In genomic region chr17:78723957-78724356, GRCh38 we compare ENCODE assay signal across 12 cellular contexts. TPM values are rescaled to one million over a fixed set of nuclear protein-coding genes. Genes with fewer than 3 reads are reported as not detected.
DNase-seq lines count a peak whose midpoint lies in the region; ATAC-seq and TF ChIP-seq lines count a peak whose summit lies in the region.
"Had no signal": no experiment of that assay in that cellular context is flagged by ENCODE, and none has a peak within 500 bp of the region (broad histone marks: within the 10 kb centered on the region; RNA-seq: fewer than 3 reads in every experiment).

No MANE protein-coding gene starts in this region.

- H3K4me1 Mint-ChIP-seq in activated T-cell treated with anti-CD3 and anti-CD28 coated beads, Interleukin-2, amount 50 U/mL, for 72 hours (ENCODE audit: low read depth): peaks cover 98% of the 10 kb centered on the region
- peaks cover 60% of the 10 kb centered on the region for H3K4me1 Mint-ChIP-seq in WTC11

- peaks cover 44% of the 10 kb centered on the region for H3K4me1 ChIP-seq in suprapubic skin

- H3K36me3 ChIP-seq in suprapubic skin: no peaks in the 10 kb centered on the region
- H3K36me3 ChIP-seq: SJSA1 had no signal

- POLR2A ChIA-PET in WTC11 (lab: Charles Lee): interaction anchor here (0.6 kb wide), 1 partner anchor 284 kb away, joined by 3 read pairs; no protein-coding TSS in a partner anchor

- TF ChIP-seq EP300 in suprapubic skin (IDR thresholded peaks at IDR 0.05): no peak

- H3K9me3 ChIP-seq in suprapubic skin: no peaks in the 10 kb centered on the region
- H3K9me3 ChIP-seq: SJSA1 had no signal

- ATAC-seq in activated T-cell treated with anti-CD3 and anti-CD28 coated beads, Interleukin-2, amount 50 U/mL, for 72 hours (replicated peaks in 1 of 2): no peak
- ATAC-seq in WTC11 (no peak), HG02970 (IDR thresholded peaks at IDR 0.05; ENCODE audit: low FRiP score, unreplicated experiment) (no peak), GM18502 (IDR thresholded peaks at IDR 0.05; ENCODE audit: poor library complexity, unreplicated experiment) (no peak)

- peak overlapping the region; percentile 32 for H3K4me3 ChIP-seq in suprapubic skin
- H3K4me3 ChIP-seq: SJSA1 had no signal

- no peak for TF ChIP-seq POLR2A in suprapubic skin (IDR thresholded peaks at IDR 0.05)

- H3K27me3 ChIP-seq in layer of hippocampus (ENCODE audit: control insufficient read depth, insufficient read depth, low read length): no peaks in the 10 kb centered on the region
- H3K27me3 ChIP-seq in suprapubic skin: no peaks in the 10 kb centered on the region
- H3K27me3 ChIP-seq: SJSA1 had no signal

- no peaks in the 10 kb centered on the region for H3K9me3 Mint-ChIP-seq in activated T-cell treated with anti-CD3 and anti-CD28 coated beads, Interleukin-2, amount 50 U/mL, for 72 hours
- H3K9me3 Mint-ChIP-seq in WTC11: no peaks in the 10 kb centered on the region

- CTCF ChIA-PET in WTC11 (lab: Charles Lee): interaction anchor here (0.6 to 6.0 kb wide), 9 partner anchors 11 to 232 kb away, joined by 3 to 40 read pairs (median 5); no protein-coding TSS in a partner anchor

- DNase-seq in activated T-cell treated with anti-CD3 and anti-CD28 coated beads, Interleukin-2, amount 50 U/mL, for 72 hours: no peak
- no peak for DNase-seq in activated T-cell treated with anti-CD3 and anti-CD28 coated beads, Interleukin-2, amount 50 U/mL, for 48 hours
- no peak for DNase-seq in WTC11 (ENCODE audit: low spot score)
- DNase-seq in suprapubic skin (ENCODE audit: low spot score in 2 of 2): no peak
- DNase-seq in A172 (ENCODE audit: low spot score): no peak
- DNase-seq: foreskin melanocyte, Kasumi-1, NCI-H226 had no signal

- peaks cover 0 to 2% of the 10 kb centered on the region in 2 donors for H3K36me3 Mint-ChIP-seq in activated T-cell treated with anti-CD3 and anti-CD28 coated beads, Interleukin-2, amount 50 U/mL, for 72 hours (ENCODE audit: insufficient read depth in 2 of 2)
- H3K36me3 Mint-ChIP-seq in WTC11: no peaks in the 10 kb centered on the region

- H3K4me3 Mint-ChIP-seq in activated T-cell treated with anti-CD3 and anti-CD28 coated beads, Interleukin-2, amount 50 U/mL, for 72 hours: peak overlapping the region; percentile 29 to 43
- H3K4me3 Mint-ChIP-seq in WTC11: peak overlapping the region; percentile 73

- no peaks in the 10 kb centered on the region for H3K27me3 Mint-ChIP-seq in activated T-cell treated with anti-CD3 and anti-CD28 coated beads, Interleukin-2, amount 50 U/mL, for 72 hours (ENCODE audit: low read depth)
- H3K27me3 Mint-ChIP-seq in WTC11 (ENCODE audit: low read depth): peaks cover 5% of the 10 kb centered on the region; the same call in 1 of the 2 replicates

- H3K27ac ChIP-seq in layer of hippocampus (ENCODE audit: low read depth, low read length): peak overlapping the region; percentile 90
- H3K27ac ChIP-seq in suprapubic skin: no peak overlapping the region
- H3K27ac ChIP-seq: SJSA1 had no signal

- TF ChIP-seq CTCF in WTC11 (IDR thresholded peaks at IDR 0.05) (no peak), suprapubic skin (IDR thresholded peaks at IDR 0.05) (no peak)

- H3K27ac Mint-ChIP-seq in activated T-cell treated with anti-CD3 and anti-CD28 coated beads, Interleukin-2, amount 50 U/mL, for 72 hours: peak overlapping the region; percentile 35
- H3K27ac Mint-ChIP-seq in WTC11: peak overlapping the region; percentile 28; the same call in 1 of the 2 replicates

- 86% methylated on average over 7 of the region's 8 CpGs for WGBS in suprapubic skin

TF ChIP-seq in WTC11, 78 proteins besides CTCF, POLR2A, EP300 and RAD21:
- TF ChIP-seq ZNF317 (CRISPR knock-in tag; IDR thresholded peaks at IDR 0.05; ENCODE audit: borderline replicate concordance, low read depth) (no peak), ETV6 (CRISPR knock-in tag; IDR thresholded peaks at IDR 0.05) (no peak), ZNF671 (CRISPR knock-in tag; IDR thresholded peaks at IDR 0.05) (no peak), ARID4B (CRISPR knock-in tag; IDR thresholded peaks at IDR 0.05; ENCODE audit: borderline replicate concordance) (no peak)

RNA-seq across cellular contexts. Expression of gene CYTH1, which starts 58.1 kb away (rescaled TPM):
- total RNA-seq in activated T-cell treated with anti-CD3 and anti-CD28 coated beads, Interleukin-2, amount 50 U/mL, for 72 hours: 100 to 1,000 TPM; 163 to 204 TPM
- total RNA-seq in WTC11 (2021): 15.1 to 20.0 TPM (median 15.8 TPM) in 3 replicates
- total RNA-seq in suprapubic skin: 10 to 100 TPM; 57.6 to 88.6 (median 74.9) TPM
- 25.5 and 43.3 TPM in 2 replicates for total RNA-seq in A172 (2014; rRNA removed; shearing (Covaris generic))
